In the genomic region with DNA sequence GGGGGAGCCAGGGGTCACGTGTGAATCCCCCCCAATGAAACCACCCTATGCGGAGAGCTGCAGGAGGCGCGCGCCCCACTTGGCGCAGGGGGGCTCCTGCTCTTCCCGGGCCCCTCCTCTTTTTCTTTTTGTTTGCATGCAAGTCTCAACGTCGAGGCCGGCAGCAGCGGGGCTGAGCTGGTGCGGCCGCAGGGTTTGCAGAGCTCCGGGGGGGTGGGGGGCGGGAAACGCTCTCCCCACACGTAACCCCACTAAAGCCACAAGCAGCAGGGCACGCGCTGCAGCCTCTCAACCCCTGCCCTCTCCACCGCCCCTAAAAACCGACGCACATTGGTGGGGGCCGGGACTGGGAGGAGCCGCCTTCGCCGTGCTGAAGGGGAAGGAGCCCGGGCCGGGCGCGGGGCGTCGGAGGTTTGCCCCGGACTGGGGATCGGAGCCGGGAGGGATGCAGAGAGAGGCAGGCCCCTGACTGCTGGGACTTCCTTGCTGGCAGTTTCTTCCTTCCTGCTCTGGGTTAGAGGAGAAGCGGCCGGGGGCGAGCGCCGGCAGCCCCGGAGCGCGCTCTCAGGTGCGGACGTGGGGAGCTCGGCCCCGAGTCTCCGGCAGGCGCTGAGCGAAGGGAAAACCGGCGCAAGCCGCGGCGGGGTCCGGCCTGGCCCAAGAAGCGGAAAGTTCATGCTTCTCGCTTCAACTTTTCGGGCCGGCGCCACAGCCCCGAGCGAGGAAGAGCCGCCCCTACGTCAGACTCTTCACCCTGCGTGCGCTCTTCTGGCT, we compare ENCODE assay signal across 8 cellular contexts. TPM values are rescaled to one million over a fixed set of nuclear protein-coding genes. Genes with fewer than 3 reads are reported as not detected.
A peak's percentile ranks its signal among the peaks of the same experiment; 100 is the strongest.
DNase-seq lines count a peak whose midpoint lies in the region; ATAC-seq and TF ChIP-seq lines count a peak whose summit lies in the region.

No MANE protein-coding gene starts in this region.

- DNase-seq in AG09309 (ENCODE audit: low read depth) (no peak), GM19238 (ENCODE audit: insufficient read length, low spot score) (peak; percentile 45), midbrain (lab: John Stamatoyannopoulos, UW) (no peak)
- peak; percentile 84 for DNase-seq in activated naive CD8-positive, alpha-beta T cell treated with anti-CD3 and anti-CD28 coated beads, Interleukin-2, amount 10 ng/mL, durations not matched to agents 7 days and 5 days

- H3K4me2 ChIP-seq in SU-DHL-6 (ENCODE audit: low read depth, low read length, poor library complexity, severe bottlenecking), result peak overlapping the region; percentile 86

- H3K9me3 Mint-ChIP-seq in activated naive CD8-positive, alpha-beta T cell treated with anti-CD3 and anti-CD28 coated beads, Interleukin-2, amount 10 ng/mL, durations not matched to agents 7 days and 5 days, result no peaks in the 10 kb centered on the region

- peak; percentile 9 for ATAC-seq in HG03571 (IDR thresholded peaks at IDR 0.05; ENCODE audit: unreplicated experiment)
- peak; percentile 57 for ATAC-seq in activated naive CD8-positive, alpha-beta T cell treated with anti-CD3 and anti-CD28 coated beads, Interleukin-2, amount 10 ng/mL, durations not matched to agents 7 days and 5 days (ENCODE audit: low read depth)

- H3K27ac ChIP-seq in SU-DHL-6 (ENCODE audit: low read depth, low read length), result peak overlapping the region; percentile 74
- H3K27ac ChIP-seq in skin epidermis, result peak overlapping the region; percentile 54 to 96 (median 84)

- H4K20me1 ChIP-seq in SU-DHL-6 (ENCODE audit: low read depth, low read length), result no peaks in the 10 kb centered on the region

- H3K9me3 ChIP-seq in SU-DHL-6 (ENCODE audit: insufficient read depth, low read length), result no peaks in the 10 kb centered on the region

- POLR2A ChIA-PET in activated naive CD8-positive, alpha-beta T cell treated with anti-CD3 and anti-CD28 coated beads, Interleukin-2, amount 10 ng/mL, durations not matched to agents 7 days and 5 days (lab: Charles Lee), result interaction anchor here (0.6 to 10.1 kb wide), 27 partner anchors 9 to 1804 kb away, joined by 3 to 123 read pairs (median 4); a partner anchor contains a TSS

- H3F3A ChIP-seq in SU-DHL-6 (ENCODE audit: insufficient read depth), result peaks cover 4% of the 10 kb centered on the region; the same call in 1 of the 2 replicates

- peaks cover 2% of the 10 kb centered on the region for H3K27me3 Mint-ChIP-seq in activated naive CD8-positive, alpha-beta T cell treated with anti-CD3 and anti-CD28 coated beads, Interleukin-2, amount 10 ng/mL, durations not matched to agents 7 days and 5 days

- no peaks in the 10 kb centered on the region for H3K79me2 ChIP-seq in SU-DHL-6 (ENCODE audit: insufficient read depth, low read length)

- no peaks in the 10 kb centered on the region for H3K27me3 ChIP-seq in SU-DHL-6 (ENCODE audit: low read length)

- H2AFZ ChIP-seq in SU-DHL-6 (ENCODE audit: low read depth, low read length, severe bottlenecking), result peak overlapping the region; percentile 99

- peak overlapping the region; percentile 90 for H3K4me3 Mint-ChIP-seq in activated naive CD8-positive, alpha-beta T cell treated with anti-CD3 and anti-CD28 coated beads, Interleukin-2, amount 10 ng/mL, durations not matched to agents 7 days and 5 days

- H3K36me3 ChIP-seq in SU-DHL-6 (ENCODE audit: low read length), result no peaks in the 10 kb centered on the region

- peaks cover 22% of the 10 kb centered on the region for H3K36me3 Mint-ChIP-seq in activated naive CD8-positive, alpha-beta T cell treated with anti-CD3 and anti-CD28 coated beads, Interleukin-2, amount 10 ng/mL, durations not matched to agents 7 days and 5 days

- H3K27ac Mint-ChIP-seq in activated naive CD8-positive, alpha-beta T cell treated with anti-CD3 and anti-CD28 coated beads, Interleukin-2, amount 10 ng/mL, durations not matched to agents 7 days and 5 days, result peak overlapping the region; percentile 92

- TF ChIP-seq CTCF in AG09309 (IDR thresholded peaks at IDR 0.05; ENCODE audit: control insufficient read depth, insufficient read depth, low read depth, low read length, missing control alignments) (no peak), SU-DHL-6 (IDR thresholded peaks at IDR 0.05; ENCODE audit: insufficient read depth, low read length, poor library complexity, severe bottlenecking) (no peak)

- H3K9ac ChIP-seq in SU-DHL-6 (ENCODE audit: low read length), result peak overlapping the region; percentile 72

- H3K9me2 ChIP-seq in SU-DHL-6 (replicated peaks; ENCODE audit: insufficient read depth, low read length), result no peaks in the 10 kb centered on the region

- peak overlapping the region; percentile 89 for H3K4me3 ChIP-seq in AG09309 (ENCODE audit: control insufficient read depth, low read depth, low read length)
- H3K4me3 ChIP-seq in SU-DHL-6 (ENCODE audit: insufficient read depth, low read length, poor library complexity, severe bottlenecking), result peak overlapping the region; percentile 84
- H3K4me3 ChIP-seq in iPS-11a (ENCODE audit: low read depth, low read length), result peak overlapping the region; percentile 84
- H3K4me3 ChIP-seq in skin epidermis, result peak overlapping the region; percentile 57 to 77 (median 62)

- peaks cover 43% of the 10 kb centered on the region for H3K4me1 Mint-ChIP-seq in activated naive CD8-positive, alpha-beta T cell treated with anti-CD3 and anti-CD28 coated beads, Interleukin-2, amount 10 ng/mL, durations not matched to agents 7 days and 5 days

RNA-seq across cellular contexts. Expression of a gene that starts 0.9 kb away (rescaled TPM):
- 100 to 1,000 TPM; 169 to 186 TPM for total RNA-seq in activated naive CD8-positive, alpha-beta T cell treated with anti-CD3 and anti-CD28 coated beads, Interleukin-2, amount 10 ng/mL, durations not matched to agents 7 days and 5 days

Comparison
In these comparisons a context has a peak if more than half of its experiments do, and no peak if none do; other contexts are left out.
1. DNase-seq: peak in GM19238 (single experiment) and activated naive CD8-positive, alpha-beta T cell treated with anti-CD3 and anti-CD28 coated beads, Interleukin-2, amount 10 ng/mL, durations not matched to agents 7 days and 5 days (single experiment); none in AG09309 (single experiment) and midbrain (single experiment).
2. Peak in every context shown above with its lines, with median percentiles within 50 percentile points of each other: H3K4me3 ChIP-seq.